In genomic region chr1:153567621-153568366, GRCh38 we compare ENCODE assay signal across 9 cellular contexts. TPM values are rescaled to one million over a fixed set of nuclear protein-coding genes. Genes with fewer than 3 reads are reported as not detected.
A peak's percentile ranks its signal among the peaks of the same experiment; 100 is the strongest.
DNase-seq lines count a peak whose midpoint lies in the region; ATAC-seq and TF ChIP-seq lines count a peak whose summit lies in the region.
"Had no signal": no experiment of that assay in that cellular context is flagged by ENCODE, and none has a peak within 500 bp of the region (broad histone marks: within the 10 kb centered on the region; RNA-seq: fewer than 3 reads in every experiment).

No MANE protein-coding gene starts in this region.

- peak; percentile 5 for DNase-seq in G401 (ENCODE audit: low spot score)
- DNase-seq in RWPE1 (ENCODE audit: low spot score), result peak; percentile 88
- DNase-seq in dermis blood vessel endothelial cell, result peak; percentile 48
- DNase-seq in GM19240 (ENCODE audit: insufficient read length, low spot score), result no peak

- H3K4me1 ChIP-seq in parathyroid adenoma, result no peaks in the 10 kb centered on the region

- peak overlapping the region; percentile 100 for H3K27ac ChIP-seq in RWPE1
- H3K27ac ChIP-seq in parathyroid adenoma, result no peak overlapping the region

- H3K9me3 ChIP-seq in parathyroid adenoma (ENCODE audit: control insufficient read depth, low read length), result no peaks in the 10 kb centered on the region

- no peak overlapping the region for H3K9ac ChIP-seq in parathyroid adenoma

- CTCF ChIA-PET in RWPE1 (lab: Yijun Ruan, JAX), result interaction anchor here (0.5 to 3.2 kb wide), 16 partner anchors 14 to 681 kb away, joined by 3 to 32 read pairs (median 4); partner anchors contain the start of genes S100A1, S100A4 and S100A6

- TF ChIP-seq CTCF in RWPE1 (conservative IDR thresholded peaks at IDR 0.05; ENCODE audit: low read depth), result no peak
- no peak for TF ChIP-seq CTCF in parathyroid adenoma (IDR thresholded peaks at IDR 0.05)

- no peaks in the 10 kb centered on the region for H3K79me2 ChIP-seq in parathyroid adenoma

- H3K36me3 ChIP-seq in parathyroid adenoma (ENCODE audit: control insufficient read depth, insufficient read depth, low read length), result no peaks in the 10 kb centered on the region

- in situ Hi-C loops in G401 (cut with HindIII; ENCODE audit: low sequenced_read_pairs), result no loop called here

- peak overlapping the region; percentile 83 for H2AFZ ChIP-seq in parathyroid adenoma

- H3K4me2 ChIP-seq in parathyroid adenoma (ENCODE audit: low read length), result no peak overlapping the region

- ATAC-seq in GM18520 (IDR thresholded peaks at IDR 0.05; ENCODE audit: unreplicated experiment) (no peak), GM18511 (IDR thresholded peaks at IDR 0.05; ENCODE audit: unreplicated experiment) (no peak), HG02852 (IDR thresholded peaks at IDR 0.05; ENCODE audit: unreplicated experiment) (no peak)

- H3K27me3 ChIP-seq in parathyroid adenoma (ENCODE audit: control insufficient read depth, insufficient read depth, low read length), result no peaks in the 10 kb centered on the region

- POLR2A ChIA-PET in RWPE1 (lab: Yijun Ruan, JAX; ENCODE audit: low non-redundant PET), result interaction anchor here (0.6 to 1.8 kb wide), 5 partner anchors 33 to 69 kb away, joined by 3 to 8 read pairs (median 4); partner anchors contain the start of genes S100A16 and S100A6

- H3K4me3 ChIP-seq in parathyroid adenoma (ENCODE audit: low read depth, low read length), result no peak overlapping the region

RNA-seq across cellular contexts. Expression of gene S100A2, which starts 2.1 kb away (rescaled TPM):
- 10.6 and 10.8 TPM in 2 replicates for total RNA-seq in G401 (2014; rRNA removed; shearing (Covaris generic))
- 0.51 and 0.98 TPM in 2 replicates for total RNA-seq in dermis blood vessel endothelial cell
- total RNA-seq: liver had no signal

RNA-seq across cellular contexts. Expression of gene S100A3, which starts 18.7 kb away (rescaled TPM):
- total RNA-seq in G401 (2014; rRNA removed; shearing (Covaris generic)), result 0.37 and 4.3 TPM in 2 replicates
- 1.3 and 1.4 TPM in 2 replicates for total RNA-seq in dermis blood vessel endothelial cell
- total RNA-seq: liver had no signal

RNA-seq across cellular contexts. Expression of gene S100A4, which starts 22.2 kb away (rescaled TPM):
- total RNA-seq in G401 (2014; rRNA removed; shearing (Covaris generic)), result 452 and 453 TPM in 2 replicates
- total RNA-seq in dermis blood vessel endothelial cell, result 7.1 and 22.6 TPM in 2 replicates

RNA-seq across cellular contexts. Expression of gene S100A5, which starts 27.1 kb away (rescaled TPM):
- total RNA-seq in G401 (2014; rRNA removed; shearing (Covaris generic)), result 1.5 and 15.4 TPM in 2 replicates
- not detected in 2 replicates for total RNA-seq in dermis blood vessel endothelial cell
- total RNA-seq: liver had no signal

RNA-seq across cellular contexts. Expression of gene S100A6, which starts 32.0 kb away (rescaled TPM):
- 308 and 563 TPM in 2 replicates for total RNA-seq in G401 (2014; rRNA removed; shearing (Covaris generic))
- 239 and 342 TPM in 2 replicates for total RNA-seq in dermis blood vessel endothelial cell

Comparison
In these comparisons a context has a peak if more than half of its experiments do, and no peak if none do; other contexts are left out.
1. RNA of gene S100A4, which starts 22.2 kb away (total RNA-seq): 452 to 453 TPM in G401; 7.1 to 22.6 TPM in dermis blood vessel endothelial cell; every median in the first group is over 10 times any median in the second.